ENCODE assay signal across 27 cellular contexts in the genomic region with DNA sequence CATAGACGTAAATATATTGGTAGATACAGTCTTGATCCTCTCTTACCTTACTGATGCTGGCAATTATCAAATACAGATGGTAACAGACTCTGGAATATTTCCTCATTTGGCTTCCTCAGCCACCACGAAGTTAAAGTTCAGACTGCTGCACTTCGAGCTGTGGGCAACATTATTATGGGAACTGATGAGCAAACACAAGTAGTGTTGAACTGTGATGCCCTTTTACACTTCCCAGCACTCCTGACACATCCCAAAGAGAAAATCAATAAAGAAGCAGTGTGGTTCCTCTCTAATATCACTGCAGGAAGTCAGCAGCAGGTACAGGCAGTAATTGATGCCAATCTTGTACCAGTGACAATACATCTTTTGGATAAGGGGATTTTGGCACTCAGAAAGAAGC.
"Had no signal": no experiment of that assay in that cellular context is flagged by ENCODE, and none has a peak within 500 bp of the region (broad histone marks: within the 10 kb centered on the region; RNA-seq: fewer than 3 reads in every experiment).

No MANE protein-coding gene starts in this region.

- H3K36me3 ChIP-seq: stomach, suprapubic skin, thoracic aorta, thyroid gland, tibial artery, tibial nerve, transverse colon, upper lobe of left lung, upper lobe of right lung, uterus, vagina had no signal

- H3K4me1 ChIP-seq: stomach, suprapubic skin, testis, thyroid gland, tibial nerve, transverse colon, upper lobe of left lung, upper lobe of right lung, uterus, vagina had no signal

- H3K4me3 ChIP-seq: stomach, suprapubic skin, testis, thoracic aorta, thyroid gland, tibial artery, tibial nerve, transverse colon, upper lobe of left lung, upper lobe of right lung, uterus, vagina had no signal

- H3K27me3 ChIP-seq: stomach, suprapubic skin, testis, thyroid gland, tibial artery, tibial nerve, transverse colon, upper lobe of left lung, upper lobe of right lung, uterus, vagina had no signal

- H3K9me3 ChIP-seq: suprapubic skin, testis, thoracic aorta, thyroid gland, tibial artery, tibial nerve, transverse colon, upper lobe of right lung, uterus, vagina had no signal

- H3K27ac ChIP-seq: stomach, suprapubic skin, testis, thoracic aorta, thyroid gland, tibial artery, tibial nerve, transverse colon, upper lobe of left lung, upper lobe of right lung, uterus, vagina had no signal

- DNase-seq: stimulated activated CD4-positive, alpha-beta T cell treated with anti-CD3 and anti-CD28 coated beads, Interleukin-2, amount 100 ng/mL, for 48 hours; stimulated activated CD4-positive, alpha-beta T cell treated with anti-CD3 and anti-CD28 coated beads, Interleukin-4, amount 100 ng/mL, for 1 hour; stimulated activated CD4-positive, alpha-beta T cell treated with anti-CD3 and anti-CD28 coated beads, Interleukin-4, amount 100 ng/mL, for 24 hours; stimulated activated CD4-positive, alpha-beta T cell treated with anti-CD3 and anti-CD28 coated beads, Interleukin-4, amount 100 ng/mL, for 4 hours; stimulated activated CD8-positive, alpha-beta memory T cell treated with anti-CD3 and anti-CD28 coated beads, Interleukin-4, amount 100 ng/mL, for 48 hours; stimulated activated naive B cell treated with anti-CD40 and anti-IgM and Interleukin-4, amounts not matched to agents 10 μg/mL and 1 μg/mL and 100 μg/mL, for 72 hours; stimulated activated naive CD4-positive, alpha-beta T cell; stimulated activated naive CD4-positive, alpha-beta T cell treated with Interleukin-2 at 50 U/mL for 16 hours; stimulated activated naive CD8-positive, alpha-beta T cell treated with anti-CD3 and anti-CD28 coated beads, Interleukin-15, amount 100 ng/mL, for 72 hours; stimulated activated naive CD8-positive, alpha-beta T cell treated with anti-CD3 and anti-CD28 coated beads, Interleukin-15, Interleukin-2, amounts not matched to agents 100 U/mL and 50 U/mL, for 24 hours; stomach; substantia nigra; testis; thyroid gland; tibial artery; transverse colon; trophoblast cell; upper lobe of right lung; uterus had no signal

- ATAC-seq: stimulated activated effector memory CD8-positive, alpha-beta T cell treated with anti-CD3 and anti-CD28 coated beads, Interleukin-12 subunit alpha, Interleukin-12 subunit beta, amount 100 ng/mL, for 72 hours; stimulated activated memory B cell treated with anti-CD40 and anti-IgM and Interleukin-4, amounts not matched to agents 10 μg/mL and 1 μg/mL and 100 μg/mL, for 72 hours; stimulated activated naive B cell treated with anti-CD40 and anti-IgM and Interleukin-4, amounts not matched to agents 10 μg/mL and 1 μg/mL and 100 μg/mL, for 72 hours; stimulated activated naive CD8-positive, alpha-beta T cell treated with anti-CD3 and anti-CD28 coated beads, Interleukin-15, amount 100 ng/mL, for 72 hours; stimulated activated naive CD8-positive, alpha-beta T cell treated with anti-CD3 and anti-CD28 coated beads, Interleukin-15, Interleukin-2, amounts not matched to agents 100 U/mL and 50 U/mL, for 24 hours; upper lobe of right lung had no signal

- FAIRE-seq: urothelium cell line had no signal
